ENCODE assay signal across 1 cellular context in the genomic region with DNA sequence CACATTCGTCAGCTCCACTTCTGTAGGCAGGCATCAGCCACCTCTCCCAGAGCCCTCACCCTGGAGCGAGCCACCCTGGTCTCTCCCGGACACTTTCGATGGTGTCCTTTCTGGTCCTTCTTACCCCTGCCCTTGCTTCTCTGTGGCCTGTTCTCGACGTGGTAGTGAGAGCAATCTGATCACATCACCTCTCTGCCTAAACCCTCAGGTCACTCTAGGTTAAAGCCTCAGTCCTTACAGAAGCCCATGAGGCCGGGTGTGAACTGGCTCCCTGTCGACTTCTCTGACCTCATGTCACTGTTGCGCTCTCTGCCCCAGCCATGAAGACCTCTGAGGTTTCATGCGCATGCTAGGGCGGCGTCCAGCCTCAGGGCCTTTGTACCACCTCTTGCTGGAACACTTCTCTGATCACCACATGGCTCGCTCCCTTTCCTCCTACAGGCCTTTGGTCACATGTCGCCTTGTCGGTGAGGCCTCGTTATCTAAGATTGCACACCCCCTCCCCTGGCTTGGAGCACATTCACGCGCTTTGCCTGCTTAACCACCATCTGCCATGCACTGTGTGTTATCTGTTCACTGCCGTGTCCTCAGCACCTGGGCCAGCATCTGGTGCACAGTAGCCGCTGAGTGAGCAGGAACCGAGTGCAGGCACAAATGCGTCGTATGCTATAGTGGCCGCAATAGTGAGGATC.
A peak's percentile ranks its signal among the peaks of the same experiment; 100 is the strongest.
TF ChIP-seq lines count a peak whose summit lies in the region.

No MANE protein-coding gene starts in this region.

TF ChIP-seq in K562, 482 proteins besides CTCF, POLR2A, EP300 and RAD21 (continued from another document and continues in another):
- TF ChIP-seq, protein P1, sequence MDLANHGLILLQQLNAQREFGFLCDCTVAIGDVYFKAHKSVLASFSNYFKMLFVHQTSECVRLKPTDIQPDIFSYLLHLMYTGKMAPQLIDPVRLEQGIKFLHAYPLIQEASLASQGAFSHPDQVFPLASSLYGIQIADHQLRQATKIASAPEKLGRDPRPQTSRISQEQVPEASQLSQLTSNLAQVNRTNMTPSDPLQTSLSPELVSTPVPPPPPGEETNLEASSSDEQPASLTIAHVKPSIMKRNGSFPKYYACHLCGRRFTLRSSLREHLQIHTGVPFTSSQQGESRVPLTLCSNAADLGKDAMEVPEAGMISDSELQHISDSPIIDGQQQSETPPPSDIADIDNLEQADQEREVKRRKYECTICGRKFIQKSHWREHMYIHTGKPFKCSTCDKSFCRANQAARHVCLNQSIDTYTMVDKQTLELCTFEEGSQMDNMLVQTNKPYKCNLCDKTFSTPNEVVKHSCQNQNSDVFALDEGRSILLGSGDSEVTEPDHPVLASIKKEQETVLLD (IDR thresholded peaks at IDR 0.05) = no peak; the same call in 1 of the 2 replicates
- TF ChIP-seq ZNF274 (IDR thresholded peaks at IDR 0.05; ENCODE audit: borderline replicate concordance, low read depth, low read length) (peak; percentile 77; the same call in 1 of the 2 replicates), CXXC5 (CRISPR knock-in tag; IDR thresholded peaks at IDR 0.05) (peak; percentile 96), STAT5B (CRISPR knock-in tag; IDR thresholded peaks at IDR 0.05) (no peak), PTRF (tag; IDR thresholded peaks at IDR 0.05) (peak; percentile 52; the same call in 1 of the 2 replicates), NR2F6 (CRISPR knock-in tag; IDR thresholded peaks at IDR 0.05) (no peak), PTBP1 (IDR thresholded peaks at IDR 0.05; ENCODE audit: low read depth, low read length) (peak; percentile 75; the same call in 1 of the 2 replicates), MCM2 (IDR thresholded peaks at IDR 0.05; ENCODE audit: low read depth) (no peak), BACH1 (tag; IDR thresholded peaks at IDR 0.05) (0 out of 2 replicates have a peak, but pooled peaks have one; percentile 30), GATAD2A (IDR thresholded peaks at IDR 0.05) (no peak), MTA2 (IDR thresholded peaks at IDR 0.05; ENCODE audit: low read depth) (peak; percentile 92), SIRT6 (IDR thresholded peaks at IDR 0.05; ENCODE audit: low read depth, low read length) (no peak), HDAC3 (IDR thresholded peaks at IDR 0.05; ENCODE audit: borderline replicate concordance, partially characterized antibody) (peak; percentile 38), KHSRP (IDR thresholded peaks at IDR 0.05) (peak; percentile 32; the same call in 1 of the 2 replicates)
- TF ChIP-seq, protein P2, sequence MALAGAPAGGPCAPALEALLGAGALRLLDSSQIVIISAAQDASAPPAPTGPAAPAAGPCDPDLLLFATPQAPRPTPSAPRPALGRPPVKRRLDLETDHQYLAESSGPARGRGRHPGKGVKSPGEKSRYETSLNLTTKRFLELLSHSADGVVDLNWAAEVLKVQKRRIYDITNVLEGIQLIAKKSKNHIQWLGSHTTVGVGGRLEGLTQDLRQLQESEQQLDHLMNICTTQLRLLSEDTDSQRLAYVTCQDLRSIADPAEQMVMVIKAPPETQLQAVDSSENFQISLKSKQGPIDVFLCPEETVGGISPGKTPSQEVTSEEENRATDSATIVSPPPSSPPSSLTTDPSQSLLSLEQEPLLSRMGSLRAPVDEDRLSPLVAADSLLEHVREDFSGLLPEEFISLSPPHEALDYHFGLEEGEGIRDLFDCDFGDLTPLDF (CRISPR knock-in tag; IDR thresholded peaks at IDR 0.05) = no peak
- TF ChIP-seq, protein P3, sequence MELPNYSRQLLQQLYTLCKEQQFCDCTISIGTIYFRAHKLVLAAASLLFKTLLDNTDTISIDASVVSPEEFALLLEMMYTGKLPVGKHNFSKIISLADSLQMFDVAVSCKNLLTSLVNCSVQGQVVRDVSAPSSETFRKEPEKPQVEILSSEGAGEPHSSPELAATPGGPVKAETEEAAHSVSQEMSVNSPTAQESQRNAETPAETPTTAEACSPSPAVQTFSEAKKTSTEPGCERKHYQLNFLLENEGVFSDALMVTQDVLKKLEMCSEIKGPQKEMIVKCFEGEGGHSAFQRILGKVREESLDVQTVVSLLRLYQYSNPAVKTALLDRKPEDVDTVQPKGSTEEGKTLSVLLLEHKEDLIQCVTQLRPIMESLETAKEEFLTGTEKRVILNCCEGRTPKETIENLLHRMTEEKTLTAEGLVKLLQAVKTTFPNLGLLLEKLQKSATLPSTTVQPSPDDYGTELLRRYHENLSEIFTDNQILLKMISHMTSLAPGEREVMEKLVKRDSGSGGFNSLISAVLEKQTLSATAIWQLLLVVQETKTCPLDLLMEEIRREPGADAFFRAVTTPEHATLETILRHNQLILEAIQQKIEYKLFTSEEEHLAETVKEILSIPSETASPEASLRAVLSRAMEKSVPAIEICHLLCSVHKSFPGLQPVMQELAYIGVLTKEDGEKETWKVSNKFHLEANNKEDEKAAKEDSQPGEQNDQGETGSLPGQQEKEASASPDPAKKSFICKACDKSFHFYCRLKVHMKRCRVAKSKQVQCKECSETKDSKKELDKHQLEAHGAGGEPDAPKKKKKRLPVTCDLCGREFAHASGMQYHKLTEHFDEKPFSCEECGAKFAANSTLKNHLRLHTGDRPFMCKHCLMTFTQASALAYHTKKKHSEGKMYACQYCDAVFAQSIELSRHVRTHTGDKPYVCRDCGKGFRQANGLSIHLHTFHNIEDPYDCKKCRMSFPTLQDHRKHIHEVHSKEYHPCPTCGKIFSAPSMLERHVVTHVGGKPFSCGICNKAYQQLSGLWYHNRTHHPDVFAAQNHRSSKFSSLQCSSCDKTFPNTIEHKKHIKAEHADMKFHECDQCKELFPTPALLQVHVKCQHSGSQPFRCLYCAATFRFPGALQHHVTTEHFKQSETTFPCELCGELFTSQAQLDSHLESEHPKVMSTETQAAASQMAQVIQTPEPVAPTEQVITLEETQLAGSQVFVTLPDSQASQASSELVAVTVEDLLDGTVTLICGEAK (IDR thresholded peaks at IDR 0.05) = 0 out of 2 replicates have a peak, but pooled peaks have one; percentile 25
- TF ChIP-seq, protein P3 (CRISPR knock-in tag; IDR thresholded peaks at IDR 0.05) = no peak
- TF ChIP-seq, protein P4, sequence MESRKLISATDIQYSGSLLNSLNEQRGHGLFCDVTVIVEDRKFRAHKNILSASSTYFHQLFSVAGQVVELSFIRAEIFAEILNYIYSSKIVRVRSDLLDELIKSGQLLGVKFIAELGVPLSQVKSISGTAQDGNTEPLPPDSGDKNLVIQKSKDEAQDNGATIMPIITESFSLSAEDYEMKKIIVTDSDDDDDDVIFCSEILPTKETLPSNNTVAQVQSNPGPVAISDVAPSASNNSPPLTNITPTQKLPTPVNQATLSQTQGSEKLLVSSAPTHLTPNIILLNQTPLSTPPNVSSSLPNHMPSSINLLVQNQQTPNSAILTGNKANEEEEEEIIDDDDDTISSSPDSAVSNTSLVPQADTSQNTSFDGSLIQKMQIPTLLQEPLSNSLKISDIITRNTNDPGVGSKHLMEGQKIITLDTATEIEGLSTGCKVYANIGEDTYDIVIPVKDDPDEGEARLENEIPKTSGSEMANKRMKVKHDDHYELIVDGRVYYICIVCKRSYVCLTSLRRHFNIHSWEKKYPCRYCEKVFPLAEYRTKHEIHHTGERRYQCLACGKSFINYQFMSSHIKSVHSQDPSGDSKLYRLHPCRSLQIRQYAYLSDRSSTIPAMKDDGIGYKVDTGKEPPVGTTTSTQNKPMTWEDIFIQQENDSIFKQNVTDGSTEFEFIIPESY (CRISPR knock-in tag; IDR thresholded peaks at IDR 0.05) = peak; percentile 85
- TF ChIP-seq, protein P5, sequence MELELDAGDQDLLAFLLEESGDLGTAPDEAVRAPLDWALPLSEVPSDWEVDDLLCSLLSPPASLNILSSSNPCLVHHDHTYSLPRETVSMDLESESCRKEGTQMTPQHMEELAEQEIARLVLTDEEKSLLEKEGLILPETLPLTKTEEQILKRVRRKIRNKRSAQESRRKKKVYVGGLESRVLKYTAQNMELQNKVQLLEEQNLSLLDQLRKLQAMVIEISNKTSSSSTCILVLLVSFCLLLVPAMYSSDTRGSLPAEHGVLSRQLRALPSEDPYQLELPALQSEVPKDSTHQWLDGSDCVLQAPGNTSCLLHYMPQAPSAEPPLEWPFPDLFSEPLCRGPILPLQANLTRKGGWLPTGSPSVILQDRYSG (tag; conservative IDR thresholded peaks at IDR 0.05; ENCODE audit: low read depth) = peak; percentile 65
- TF ChIP-seq, protein P6, sequence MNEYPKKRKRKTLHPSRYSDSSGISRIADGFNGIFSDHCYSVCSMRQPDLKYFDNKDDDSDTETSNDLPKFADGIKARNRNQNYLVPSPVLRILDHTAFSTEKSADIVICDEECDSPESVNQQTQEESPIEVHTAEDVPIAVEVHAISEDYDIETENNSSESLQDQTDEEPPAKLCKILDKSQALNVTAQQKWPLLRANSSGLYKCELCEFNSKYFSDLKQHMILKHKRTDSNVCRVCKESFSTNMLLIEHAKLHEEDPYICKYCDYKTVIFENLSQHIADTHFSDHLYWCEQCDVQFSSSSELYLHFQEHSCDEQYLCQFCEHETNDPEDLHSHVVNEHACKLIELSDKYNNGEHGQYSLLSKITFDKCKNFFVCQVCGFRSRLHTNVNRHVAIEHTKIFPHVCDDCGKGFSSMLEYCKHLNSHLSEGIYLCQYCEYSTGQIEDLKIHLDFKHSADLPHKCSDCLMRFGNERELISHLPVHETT (CRISPR knock-in tag; conservative IDR thresholded peaks at IDR 0.05 in 1 of 2, IDR thresholded peaks at IDR 0.05 in 1 of 2) = peak in 1 of 2 experiments; percentile 75; a peak in 2 of 4 replicates
- TF ChIP-seq, protein P7, sequence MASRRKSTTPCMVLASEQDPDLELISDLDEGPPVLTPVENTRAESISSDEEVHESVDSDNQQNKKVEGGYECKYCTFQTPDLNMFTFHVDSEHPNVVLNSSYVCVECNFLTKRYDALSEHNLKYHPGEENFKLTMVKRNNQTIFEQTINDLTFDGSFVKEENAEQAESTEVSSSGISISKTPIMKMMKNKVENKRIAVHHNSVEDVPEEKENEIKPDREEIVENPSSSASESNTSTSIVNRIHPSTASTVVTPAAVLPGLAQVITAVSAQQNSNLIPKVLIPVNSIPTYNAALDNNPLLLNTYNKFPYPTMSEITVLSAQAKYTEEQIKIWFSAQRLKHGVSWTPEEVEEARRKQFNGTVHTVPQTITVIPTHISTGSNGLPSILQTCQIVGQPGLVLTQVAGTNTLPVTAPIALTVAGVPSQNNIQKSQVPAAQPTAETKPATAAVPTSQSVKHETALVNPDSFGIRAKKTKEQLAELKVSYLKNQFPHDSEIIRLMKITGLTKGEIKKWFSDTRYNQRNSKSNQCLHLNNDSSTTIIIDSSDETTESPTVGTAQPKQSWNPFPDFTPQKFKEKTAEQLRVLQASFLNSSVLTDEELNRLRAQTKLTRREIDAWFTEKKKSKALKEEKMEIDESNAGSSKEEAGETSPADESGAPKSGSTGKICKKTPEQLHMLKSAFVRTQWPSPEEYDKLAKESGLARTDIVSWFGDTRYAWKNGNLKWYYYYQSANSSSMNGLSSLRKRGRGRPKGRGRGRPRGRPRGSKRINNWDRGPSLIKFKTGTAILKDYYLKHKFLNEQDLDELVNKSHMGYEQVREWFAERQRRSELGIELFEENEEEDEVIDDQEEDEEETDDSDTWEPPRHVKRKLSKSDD (conservative IDR thresholded peaks at IDR 0.05; ENCODE audit: low read length) = no peak
- TF ChIP-seq, protein P8, sequence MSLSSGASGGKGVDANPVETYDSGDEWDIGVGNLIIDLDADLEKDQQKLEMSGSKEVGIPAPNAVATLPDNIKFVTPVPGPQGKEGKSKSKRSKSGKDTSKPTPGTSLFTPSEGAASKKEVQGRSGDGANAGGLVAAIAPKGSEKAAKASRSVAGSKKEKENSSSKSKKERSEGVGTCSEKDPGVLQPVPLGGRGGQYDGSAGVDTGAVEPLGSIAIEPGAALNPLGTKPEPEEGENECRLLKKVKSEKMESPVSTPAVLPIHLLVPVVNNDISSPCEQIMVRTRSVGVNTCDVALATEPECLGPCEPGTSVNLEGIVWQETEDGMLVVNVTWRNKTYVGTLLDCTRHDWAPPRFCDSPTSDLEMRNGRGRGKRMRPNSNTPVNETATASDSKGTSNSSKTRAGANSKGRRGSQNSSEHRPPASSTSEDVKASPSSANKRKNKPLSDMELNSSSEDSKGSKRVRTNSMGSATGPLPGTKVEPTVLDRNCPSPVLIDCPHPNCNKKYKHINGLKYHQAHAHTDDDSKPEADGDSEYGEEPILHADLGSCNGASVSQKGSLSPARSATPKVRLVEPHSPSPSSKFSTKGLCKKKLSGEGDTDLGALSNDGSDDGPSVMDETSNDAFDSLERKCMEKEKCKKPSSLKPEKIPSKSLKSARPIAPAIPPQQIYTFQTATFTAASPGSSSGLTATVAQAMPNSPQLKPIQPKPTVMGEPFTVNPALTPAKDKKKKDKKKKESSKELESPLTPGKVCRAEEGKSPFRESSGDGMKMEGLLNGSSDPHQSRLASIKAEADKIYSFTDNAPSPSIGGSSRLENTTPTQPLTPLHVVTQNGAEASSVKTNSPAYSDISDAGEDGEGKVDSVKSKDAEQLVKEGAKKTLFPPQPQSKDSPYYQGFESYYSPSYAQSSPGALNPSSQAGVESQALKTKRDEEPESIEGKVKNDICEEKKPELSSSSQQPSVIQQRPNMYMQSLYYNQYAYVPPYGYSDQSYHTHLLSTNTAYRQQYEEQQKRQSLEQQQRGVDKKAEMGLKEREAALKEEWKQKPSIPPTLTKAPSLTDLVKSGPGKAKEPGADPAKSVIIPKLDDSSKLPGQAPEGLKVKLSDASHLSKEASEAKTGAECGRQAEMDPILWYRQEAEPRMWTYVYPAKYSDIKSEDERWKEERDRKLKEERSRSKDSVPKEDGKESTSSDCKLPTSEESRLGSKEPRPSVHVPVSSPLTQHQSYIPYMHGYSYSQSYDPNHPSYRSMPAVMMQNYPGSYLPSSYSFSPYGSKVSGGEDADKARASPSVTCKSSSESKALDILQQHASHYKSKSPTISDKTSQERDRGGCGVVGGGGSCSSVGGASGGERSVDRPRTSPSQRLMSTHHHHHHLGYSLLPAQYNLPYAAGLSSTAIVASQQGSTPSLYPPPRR (CRISPR knock-in tag; IDR thresholded peaks at IDR 0.05; ENCODE audit: borderline replicate concordance) = peak; percentile 91; the same call in 1 of the 2 replicates
